Comparison of ENCODE assay signal across 18 cellular contexts in genomic region chr2:143426296-143426695, GRCh38.
DNase-seq lines count a peak whose midpoint lies in the region; TF ChIP-seq lines count a peak whose summit lies in the region.
"Had no signal": no experiment of that assay in that cellular context is flagged by ENCODE, and none has a peak within 500 bp of the region (broad histone marks: within the 10 kb centered on the region; RNA-seq: fewer than 3 reads in every experiment).

No MANE protein-coding gene starts in this region.

- H3K27me3 ChIP-seq in mammary epithelial cell (ENCODE audit: insufficient read depth, low read length) = no peaks in the 10 kb centered on the region

- peaks cover 79% of the 10 kb centered on the region for H3K4me1 Mint-ChIP-seq in activated T-cell treated with anti-CD3 and anti-CD28 coated beads, Interleukin-2, amount 50 U/mL, for 24 hours (ENCODE audit: low read depth)

- no peaks in the 10 kb centered on the region for H3K9me3 ChIP-seq in mammary epithelial cell (replicated peaks; ENCODE audit: insufficient read depth, low read length)

- TF ChIP-seq CTCF in AG10803 (conservative IDR thresholded peaks at IDR 0.05; ENCODE audit: low read length) = no peak
- no peak for TF ChIP-seq CTCF in mammary epithelial cell (conservative IDR thresholded peaks at IDR 0.05 in 1 of 2, IDR thresholded peaks at IDR 0.05 in 1 of 2; ENCODE audit: extremely low read depth in 1 of 2, insufficient read depth in 1 of 2, low read depth in 1 of 2, low read length in 2 of 2)

- no peak overlapping the region for H3K27ac Mint-ChIP-seq in activated T-cell treated with anti-CD3 and anti-CD28 coated beads, Interleukin-2, amount 50 U/mL, for 24 hours
- H3K27ac Mint-ChIP-seq: activated CD4-positive, alpha-beta memory T cell treated with anti-CD3 and anti-CD28 coated beads for 36 hours had no signal

- dilution Hi-C loops in mammary epithelial cell (cut with HindIII; ENCODE audit: low sequenced_read_pairs) = no loop called here

- no peaks in the 10 kb centered on the region for H4K20me1 ChIP-seq in mammary epithelial cell (ENCODE audit: insufficient read depth, low read length)

- H3K79me2 ChIP-seq in mammary epithelial cell (ENCODE audit: insufficient read depth, low read length) = no peaks in the 10 kb centered on the region

- H3K4me2 ChIP-seq in mammary epithelial cell (ENCODE audit: insufficient read depth, low read depth, low read length) = no peak overlapping the region

- H3K27me3 Mint-ChIP-seq in activated T-cell treated with anti-CD3 and anti-CD28 coated beads, Interleukin-2, amount 50 U/mL, for 24 hours = no peaks in the 10 kb centered on the region
- H3K27me3 Mint-ChIP-seq: activated CD4-positive, alpha-beta memory T cell treated with anti-CD3 and anti-CD28 coated beads for 36 hours; CD4-positive, CD25-positive, alpha-beta regulatory T cell had no signal

- no peak overlapping the region for H3K9ac ChIP-seq in mammary epithelial cell (ENCODE audit: insufficient read depth, low read length)

- no peak overlapping the region for H3K27ac ChIP-seq in mammary epithelial cell (ENCODE audit: insufficient read depth, low read depth, low read length)

- H3K4me3 ChIP-seq in AG10803 (ENCODE audit: low read length) (no peak overlapping the region), mammary epithelial cell (replicated peaks in 1 of 3; ENCODE audit: insufficient read depth in 1 of 3, low read depth in 2 of 3, low read length in 3 of 3) (no peak overlapping the region)
- H3K4me3 ChIP-seq: K562 had no signal

- DNase-seq in AG10803 (ENCODE audit: low read depth) (peak; percentile 80), LHCN-M2 (ENCODE audit: low read depth) (peak; percentile 98), mammary epithelial cell (peak; percentile 44), kidney tubule cell (ENCODE audit: low spot score) (peak; percentile 71), HUDEP-2 (lab: John Stamatoyannopoulos, UW; ENCODE audit: unreplicated experiment in 76 of 76) (no peak), superior temporal gyrus (ENCODE audit: extremely low spot score) (no peak), mucosa of gallbladder (ENCODE audit: low spot score) (no peak)
- no peak for DNase-seq in activated T-cell treated with anti-CD3 and anti-CD28 coated beads, Interleukin-2, amount 50 U/mL, for 24 hours
- DNase-seq: activated CD4-positive, alpha-beta memory T cell treated with anti-CD3 and anti-CD28 coated beads for 36 hours; activated effector memory CD4-positive, alpha-beta T cell treated with Interleukin-2 at 50 U/mL for 16 hours; caudate nucleus; CD4-positive, CD25-positive, alpha-beta regulatory T cell; NCI-H1694 treated with DMSO at 0.1 percent for 48 hours; NCI-H69; stimulated activated CD4-positive, alpha-beta T cell treated with anti-CD3 and anti-CD28 coated beads, Interleukin-4, amount 100 ng/mL, for 1 hour; stimulated activated naive CD4-positive, alpha-beta T cell treated with Interleukin-2 at 50 U/mL for 16 hours; T1000 had no signal

- BruUV-seq in mammary epithelial cell (replicated peaks; lab: Mats Ljungman, UMichigan) = no TSS peak

- peaks cover 16% of the 10 kb centered on the region for H3K36me3 Mint-ChIP-seq in activated T-cell treated with anti-CD3 and anti-CD28 coated beads, Interleukin-2, amount 50 U/mL, for 24 hours (ENCODE audit: low read depth)

- no peaks in the 10 kb centered on the region for H3K4me1 ChIP-seq in mammary epithelial cell (ENCODE audit: insufficient read depth, low read length)

- H3K36me3 ChIP-seq in mammary epithelial cell (ENCODE audit: insufficient read depth, low read length) = no peaks in the 10 kb centered on the region

- 87% methylated on average over 4 of the region's 4 CpGs for WGBS in mammary epithelial cell (ENCODE audit: low coverage, missing lambda C conversion rate)

- no peak overlapping the region for H2AFZ ChIP-seq in mammary epithelial cell (ENCODE audit: low read depth, low read length)

- intact Hi-C loops in mammary epithelial cell (cut with micrococcal nuclease) = no loop called here

- H3K9me3 Mint-ChIP-seq in activated T-cell treated with anti-CD3 and anti-CD28 coated beads, Interleukin-2, amount 50 U/mL, for 24 hours = no peaks in the 10 kb centered on the region
- H3K9me3 Mint-ChIP-seq: activated CD4-positive, alpha-beta memory T cell treated with anti-CD3 and anti-CD28 coated beads for 36 hours; CD4-positive, CD25-positive, alpha-beta regulatory T cell had no signal

- H3K4me3 Mint-ChIP-seq in activated T-cell treated with anti-CD3 and anti-CD28 coated beads, Interleukin-2, amount 50 U/mL, for 24 hours = no peak overlapping the region
- H3K4me3 Mint-ChIP-seq: activated CD4-positive, alpha-beta memory T cell treated with anti-CD3 and anti-CD28 coated beads for 36 hours; CD4-positive, CD25-positive, alpha-beta regulatory T cell had no signal

- CTCF ChIA-PET in mammary epithelial cell (lab: Charles Lee; ENCODE audit: low non-redundant PET) = no interaction called here

- in situ Hi-C loops in mammary epithelial cell (cut with MboI; ENCODE audit: low sequenced_read_pairs in 2 of 2) = no loop called here

Comparison
In these comparisons a context has a peak if more than half of its experiments do, and no peak if none do; other contexts are left out.
1. DNase-seq: peak in AG10803 (single experiment), LHCN-M2 (single experiment), mammary epithelial cell (single experiment) and kidney tubule cell (single experiment); none in HUDEP-2 (0 of 76), activated T-cell treated with anti-CD3 and anti-CD28 coated beads, Interleukin-2, amount 50 U/mL, for 24 hours (single experiment), superior temporal gyrus (single experiment) and mucosa of gallbladder (single experiment).